Comparison of ENCODE assay signal across 28 cellular contexts in genomic region chr4:147494301-147494700, GRCh38. TPM values are rescaled to one million over a fixed set of nuclear protein-coding genes. Genes with fewer than 3 reads are reported as not detected.
"Had no signal": no experiment of that assay in that cellular context is flagged by ENCODE, and none has a peak within 500 bp of the region (broad histone marks: within the 10 kb centered on the region; RNA-seq: fewer than 3 reads in every experiment).

No MANE protein-coding gene starts in this region.

- H3K27me3 Mint-ChIP-seq: activated naive CD8-positive, alpha-beta T cell treated with anti-CD3 and anti-CD28 coated beads, Interleukin-2, amount 50 U/mL, for 24 hours; brain had no signal

- DNase-seq: activated CD4-positive, alpha-beta memory T cell treated with anti-CD3 and anti-CD28 coated beads for 36 hours; activated CD4-positive, alpha-beta T cell treated with anti-CD3 and anti-CD28 coated beads, Interleukin-2, amount 10 ng/mL, durations not matched to agents 7 days and 5 days; activated CD4-positive, CD25-positive, alpha-beta regulatory T cell; activated CD8-positive, alpha-beta memory T cell treated with anti-CD3 and anti-CD28 coated beads for 24 hours; activated effector memory CD4-positive, alpha-beta T cell treated with anti-CD3 and anti-CD28 coated beads, Interleukin-2, amount 50 U/mL, for 16 hours; activated naive CD4-positive, alpha-beta T cell treated with Interleukin-2 at 50 U/mL for 16 hours; activated naive CD8-positive, alpha-beta T cell treated with anti-CD3 and anti-CD28 coated beads, Interleukin-2, amount 50 U/mL, for 24 hours; activated T-cell treated with anti-CD3 and anti-CD28 coated beads, Interleukin-2, amount 50 U/mL, for 4 hours; amniotic stem cell; MG63; MV-4-11; NCI-H1417; NCI-H1930; NCI-H2107; NCI-H510A treated with DMSO at 0.1 percent for 48 hours; NCI-H69; NK-92 treated with Interleukin-12 subunit alpha and Interleukin-12 subunit beta, amount 100 ng/mL, for 24 hours; OCI-M1; RPMI8226; T-cell had no signal

- H3K9me3 Mint-ChIP-seq: activated CD4-positive, alpha-beta memory T cell treated with anti-CD3 and anti-CD28 coated beads for 36 hours; activated CD4-positive, alpha-beta T cell treated with anti-CD3 and anti-CD28 coated beads, Interleukin-2, amount 10 ng/mL, durations not matched to agents 7 days and 5 days; activated naive CD8-positive, alpha-beta T cell treated with anti-CD3 and anti-CD28 coated beads, Interleukin-2, amount 50 U/mL, for 24 hours; activated T-cell treated with anti-CD3 and anti-CD28 coated beads, Interleukin-2, amount 50 U/mL, for 4 hours; brain; T-cell had no signal

- H3K36me3 ChIP-seq: ascending aorta, MG63 had no signal

- H3K4me3 ChIP-seq: ascending aorta, MG63, SK-N-MC had no signal

- H3K27me3 ChIP-seq: ascending aorta, MG63 had no signal

- H3K36me3 Mint-ChIP-seq: activated CD4-positive, alpha-beta memory T cell treated with anti-CD3 and anti-CD28 coated beads for 36 hours; activated naive CD4-positive, alpha-beta T cell treated with anti-CD3 and anti-CD28 coated beads, Interleukin-2, amount 50 U/mL, for 72 hours; brain; T-cell had no signal

- H3K27ac Mint-ChIP-seq: activated CD4-positive, alpha-beta memory T cell treated with anti-CD3 and anti-CD28 coated beads for 36 hours; activated CD4-positive, alpha-beta T cell treated with anti-CD3 and anti-CD28 coated beads, Interleukin-2, amount 10 ng/mL, durations not matched to agents 7 days and 5 days; activated naive CD4-positive, alpha-beta T cell treated with anti-CD3 and anti-CD28 coated beads, Interleukin-2, amount 50 U/mL, for 72 hours; activated naive CD8-positive, alpha-beta T cell treated with anti-CD3 and anti-CD28 coated beads, Interleukin-2, amount 50 U/mL, for 24 hours; brain; T-cell had no signal

- ATAC-seq: activated naive CD4-positive, alpha-beta T cell treated with anti-CD3 and anti-CD28 coated beads, Interleukin-2, amount 50 U/mL, for 72 hours; activated naive CD8-positive, alpha-beta T cell treated with anti-CD3 and anti-CD28 coated beads, Interleukin-2, amount 50 U/mL, for 24 hours; activated T-cell treated with anti-CD3 and anti-CD28 coated beads, Interleukin-2, amount 50 U/mL, for 4 hours; Panc1; Right ventricle myocardium inferior; T-cell had no signal

- H3K27ac ChIP-seq: SK-N-MC, VCaP had no signal

- H3K4me3 Mint-ChIP-seq: activated CD4-positive, alpha-beta memory T cell treated with anti-CD3 and anti-CD28 coated beads for 36 hours; activated CD4-positive, alpha-beta T cell treated with anti-CD3 and anti-CD28 coated beads, Interleukin-2, amount 10 ng/mL, durations not matched to agents 7 days and 5 days; activated naive CD8-positive, alpha-beta T cell treated with anti-CD3 and anti-CD28 coated beads, Interleukin-2, amount 50 U/mL, for 24 hours; activated T-cell treated with anti-CD3 and anti-CD28 coated beads, Interleukin-2, amount 50 U/mL, for 4 hours; brain; T-cell had no signal

- H3K4me1 Mint-ChIP-seq: activated CD4-positive, alpha-beta T cell treated with anti-CD3 and anti-CD28 coated beads, Interleukin-2, amount 10 ng/mL, durations not matched to agents 7 days and 5 days; activated naive CD8-positive, alpha-beta T cell treated with anti-CD3 and anti-CD28 coated beads, Interleukin-2, amount 50 U/mL, for 24 hours; T-cell had no signal

- H3K9me3 ChIP-seq: ascending aorta, MG63 had no signal

RNA-seq across cellular contexts. Expression of gene EDNRA, which starts 13.4 kb away (rescaled TPM):
- total RNA-seq: activated CD4-positive, alpha-beta memory T cell treated with anti-CD3 and anti-CD28 coated beads for 36 hours; activated CD4-positive, alpha-beta T cell treated with anti-CD3 and anti-CD28 coated beads, Interleukin-2, amount 10 ng/mL, durations not matched to agents 7 days and 5 days; T-helper 2 cell treated with Interferon-gamma antibody and Interleukin-4, amounts not matched to agents 100 ng/mL and 5 ng/mL, for 36 hours had no signal
